ENCODE assay signal across 30 cellular contexts in the genomic region with DNA sequence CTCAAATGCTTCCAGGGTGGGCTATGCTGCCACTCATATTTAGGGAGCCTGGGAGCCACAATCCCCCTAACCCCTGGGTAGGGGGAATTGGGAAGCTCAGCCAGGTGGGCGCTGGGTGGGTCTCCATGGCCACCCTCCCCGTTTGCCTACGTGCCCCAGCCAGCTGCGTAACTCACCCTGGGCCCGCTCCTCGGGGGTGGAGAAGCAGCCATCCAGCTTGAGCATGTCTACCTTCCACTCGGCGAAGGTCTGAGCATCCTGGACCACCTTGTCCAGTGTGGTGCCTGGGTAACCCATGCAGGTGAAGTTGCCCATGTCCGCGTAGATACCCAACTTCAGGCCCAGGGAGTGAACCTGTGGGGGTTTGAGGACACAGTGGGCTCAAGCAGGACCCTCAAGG.
"Had no signal": no experiment of that assay in that cellular context is flagged by ENCODE, and none has a peak within 500 bp of the region (broad histone marks: within the 10 kb centered on the region; RNA-seq: fewer than 3 reads in every experiment).

No MANE protein-coding gene starts in this region.

- H3K4me2 ChIP-seq: smooth muscle cell had no signal

- H3K27me3 Mint-ChIP-seq: activated naive CD4-positive, alpha-beta T cell treated with anti-CD3 and anti-CD28 coated beads, Interleukin-2, amount 10 ng/mL, durations not matched to agents 7 days and 5 days; activated naive CD8-positive, alpha-beta T cell treated with anti-CD3 and anti-CD28 coated beads, Interleukin-2, amount 10 ng/mL, durations not matched to agents 7 days and 5 days; naive thymus-derived CD4-positive, alpha-beta T cell had no signal

- H3K4me3 ChIP-seq: ascending aorta, cardiac muscle cell, esophagus squamous epithelium, pancreas, prostate gland, smooth muscle cell, tibial nerve had no signal

- H3K27ac Mint-ChIP-seq: activated naive CD4-positive, alpha-beta T cell treated with anti-CD3 and anti-CD28 coated beads, Interleukin-2, amount 10 ng/mL, durations not matched to agents 7 days and 5 days; activated naive CD8-positive, alpha-beta T cell treated with anti-CD3 and anti-CD28 coated beads, Interleukin-2, amount 10 ng/mL, durations not matched to agents 7 days and 5 days; activated T-cell treated with anti-CD3 and anti-CD28 coated beads, Interleukin-2, amount 50 U/mL, for 72 hours; brain; mesothelial cell of epicardium had no signal

- ATAC-seq: activated CD4-positive, CD25-positive, alpha-beta regulatory T cell treated with anti-CD3 and anti-CD28 coated beads, Interleukin-2, amount 50 U/mL, for 24 hours; activated T-cell treated with anti-CD3 and anti-CD28 coated beads, Interleukin-2, amount 50 U/mL, for 72 hours; left cardiac atrium; left ventricle myocardium superior; naive thymus-derived CD4-positive, alpha-beta T cell; pancreas had no signal

- H3K36me3 ChIP-seq: cardiac muscle cell, prostate gland had no signal

- H3K4me3 Mint-ChIP-seq: activated naive CD4-positive, alpha-beta T cell treated with anti-CD3 and anti-CD28 coated beads, Interleukin-2, amount 10 ng/mL, durations not matched to agents 7 days and 5 days; activated naive CD8-positive, alpha-beta T cell treated with anti-CD3 and anti-CD28 coated beads, Interleukin-2, amount 10 ng/mL, durations not matched to agents 7 days and 5 days; activated T-cell treated with anti-CD3 and anti-CD28 coated beads, Interleukin-2, amount 50 U/mL, for 72 hours; brain; mesothelial cell of epicardium; naive thymus-derived CD4-positive, alpha-beta T cell had no signal

- DNase-seq: activated CD4-positive, alpha-beta T cell treated with anti-CD3 and anti-CD28 coated beads for 48 hours; activated CD4-positive, alpha-beta T cell treated with anti-CD3 and anti-CD28 coated beads, Interleukin-2, amount 50 U/mL, for 48 hours; activated gamma-delta T cell; activated naive CD4-positive, alpha-beta T cell treated with anti-CD3 and anti-CD28 coated beads, Interleukin-2, amount 10 ng/mL, durations not matched to agents 7 days and 5 days; activated naive CD8-positive, alpha-beta T cell treated with anti-CD3 and anti-CD28 coated beads, Interleukin-2, amount 10 ng/mL, durations not matched to agents 7 days and 5 days; activated T-cell treated with anti-CD3 and anti-CD28 coated beads for 4 hours; activated T-cell treated with anti-CD3 and anti-CD28 coated beads, Interleukin-2, amount 50 U/mL, for 72 hours; dermis blood vessel endothelial cell; effector CD8-positive, alpha-beta T cell; esophagus squamous epithelium; foreskin melanocyte; left cardiac atrium; left ventricle myocardium superior; retina; stimulated activated CD4-positive, alpha-beta T cell treated with anti-CD3 and anti-CD28 coated beads, Interleukin-15, amount 100 ng/mL, for 24 hours; stimulated activated CD4-positive, alpha-beta T cell treated with anti-CD3 and anti-CD28 coated beads, Interleukin-2, amount 100 ng/mL, for 24 hours; stimulated activated naive CD4-positive, alpha-beta T cell treated with Interleukin-2 at 50 U/mL for 16 hours; T-helper 9 cell; WERI-Rb-1 had no signal

- H3K9me3 ChIP-seq: ascending aorta, esophagus squamous epithelium, pancreas, prostate gland, tibial nerve had no signal

- H3K27ac ChIP-seq: ascending aorta, cardiac muscle cell, epithelial cell of prostate, esophagus squamous epithelium, pancreas, prostate gland, tibial nerve, WERI-Rb-1 had no signal

- H3K27me3 ChIP-seq: ascending aorta, cardiac muscle cell, esophagus squamous epithelium, pancreas, tibial nerve had no signal

- H3K9me3 Mint-ChIP-seq: activated naive CD4-positive, alpha-beta T cell treated with anti-CD3 and anti-CD28 coated beads, Interleukin-2, amount 10 ng/mL, durations not matched to agents 7 days and 5 days; activated naive CD8-positive, alpha-beta T cell treated with anti-CD3 and anti-CD28 coated beads, Interleukin-2, amount 10 ng/mL, durations not matched to agents 7 days and 5 days; activated T-cell treated with anti-CD3 and anti-CD28 coated beads, Interleukin-2, amount 50 U/mL, for 72 hours; brain; mesothelial cell of epicardium; naive thymus-derived CD4-positive, alpha-beta T cell had no signal
